Comparison of ENCODE assay signal across 15 cellular contexts in the genomic region with DNA sequence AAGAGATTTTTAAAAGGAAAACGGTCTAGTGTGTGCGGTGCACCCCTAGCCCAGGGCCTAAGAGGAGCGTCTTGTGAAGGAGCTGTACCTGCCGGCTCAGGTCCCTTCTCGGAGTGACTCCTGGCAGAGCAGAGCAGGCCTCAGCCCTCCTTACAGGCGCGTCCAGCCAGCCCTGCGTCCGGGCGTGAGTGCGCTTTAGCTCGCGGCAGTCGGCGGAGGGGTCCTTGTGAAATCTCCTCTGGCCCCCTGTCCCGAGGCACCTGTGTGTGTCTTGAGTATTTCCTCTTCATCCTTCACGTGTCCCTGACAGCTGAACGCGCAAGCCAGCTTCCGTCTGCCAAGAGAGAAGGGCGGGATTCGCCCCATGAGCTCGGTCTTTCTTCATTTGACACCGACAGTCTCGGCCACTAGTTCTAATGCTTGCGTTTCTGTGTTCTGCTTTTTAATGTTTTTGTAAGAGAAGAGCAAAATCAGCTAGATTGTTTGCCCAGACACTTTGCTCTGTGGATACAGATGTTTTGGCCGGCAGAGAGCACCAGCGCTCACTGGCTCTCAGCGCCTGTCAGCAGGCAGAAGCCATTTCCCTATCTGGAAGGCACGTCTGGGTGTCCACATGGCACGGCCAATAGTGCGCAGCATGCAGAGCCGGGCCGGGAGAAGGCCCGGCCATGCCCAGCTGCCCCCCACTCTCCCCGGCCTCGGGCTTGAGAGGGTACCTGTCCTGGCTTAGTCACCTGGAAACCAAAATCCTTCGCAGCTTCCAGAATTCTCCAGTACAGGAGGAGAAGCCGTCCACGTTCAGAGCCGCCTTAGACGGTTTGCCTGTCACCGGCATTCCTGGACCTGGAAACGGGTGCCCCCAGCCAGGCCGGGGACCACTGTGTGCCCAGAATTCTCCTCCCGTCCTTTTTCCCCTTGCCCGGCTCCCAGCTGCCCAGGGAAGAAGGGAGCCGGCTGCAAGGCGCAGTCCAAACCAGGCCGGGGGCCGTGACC. TPM values are rescaled to one million over a fixed set of nuclear protein-coding genes. Genes with fewer than 3 reads are reported as not detected.
A peak's percentile ranks its signal among the peaks of the same experiment; 100 is the strongest.
DNase-seq lines count a peak whose midpoint lies in the region; ATAC-seq, FAIRE-seq and TF ChIP-seq lines count a peak whose summit lies in the region.
"Had no signal": no experiment of that assay in that cellular context is flagged by ENCODE, and none has a peak within 500 bp of the region (broad histone marks: within the 10 kb centered on the region; RNA-seq: fewer than 3 reads in every experiment).

No MANE protein-coding gene starts in this region.

- 73% methylated on average over 51 of the region's 51 CpGs for WGBS in liver
- 94% methylated on average over 36 of the region's 51 CpGs for WGBS in HepG2 (ENCODE audit: low lambda C conversion rate)

- no peak overlapping the region for H3K27ac Mint-ChIP-seq in T-helper 2 cell treated with Interferon-gamma antibody and Interleukin-4, amounts not matched to agents 5 μg/mL and 100 μg/mL, for 36 hours
- H3K27ac Mint-ChIP-seq: activated CD4-positive, alpha-beta T cell treated with anti-CD3 and anti-CD28 coated beads for 36 hours; activated T-cell treated with anti-CD3 and anti-CD28 coated beads, Interleukin-2, amount 50 U/mL, for 72 hours had no signal

- POLR2A ChIA-PET in HepG2 (lab: Yijun Ruan, JAX), result no interaction called here

- TF ChIP-seq CTCF in liver (IDR thresholded peaks at IDR 0.05; ENCODE audit: low read depth, low read length, missing input control) (no peak), HepG2 (CRISPR knock-in tag; IDR thresholded peaks at IDR 0.05) (no peak; the same call in 1 of the 2 replicates), epithelial cell of esophagus (IDR thresholded peaks at IDR 0.05; ENCODE audit: insufficient read depth, low read depth, low read length, missing control alignments) (peak; percentile 27), upper lobe of right lung (IDR thresholded peaks at IDR 0.05) (no peak)

- peaks cover 42% of the 10 kb centered on the region; the same call in 1 of the 2 replicates for H4K20me1 ChIP-seq in HepG2 (ENCODE audit: insufficient read depth, low read length)

- TF ChIP-seq EP300 in HepG2 (IDR thresholded peaks at IDR 0.05; ENCODE audit: low read depth in 2 of 2, low read length in 2 of 2) (no peak), HepG2 (CRISPR knock-in tag; IDR thresholded peaks at IDR 0.05; ENCODE audit: borderline replicate concordance) (no peak)

- H3K9me3 Mint-ChIP-seq in T-helper 2 cell treated with Interferon-gamma antibody and Interleukin-4, amounts not matched to agents 5 μg/mL and 100 μg/mL, for 36 hours, result no peaks in the 10 kb centered on the region
- H3K9me3 Mint-ChIP-seq: activated T-cell treated with anti-CD3 and anti-CD28 coated beads, Interleukin-2, amount 50 U/mL, for 72 hours had no signal

- TF ChIP-seq RAD21 in liver (IDR thresholded peaks at IDR 0.05) (no peak), HepG2 (CRISPR knock-in tag; IDR thresholded peaks at IDR 0.05) (no peak)

- H3K9ac ChIP-seq in liver (ENCODE audit: low read depth in 1 of 2, low read length in 2 of 2) (peak overlapping the region in 1 of 2 donors; percentile 72), HepG2 (ENCODE audit: insufficient read depth, low read depth, low read length) (no peak overlapping the region)

- H3K27me3 ChIP-seq in liver (ENCODE audit: control insufficient read depth in 4 of 4, insufficient read depth in 4 of 4, low read length in 3 of 4) (no peaks in the 10 kb centered on the region), HepG2 (ENCODE audit: control insufficient read depth in 1 of 2, insufficient read depth in 2 of 2, low read length in 2 of 2) (no peaks in the 10 kb centered on the region), upper lobe of right lung (no peaks in the 10 kb centered on the region)
- H3K27me3 ChIP-seq: hepatocyte had no signal

- no peak for DNase-seq in HepG2 (ENCODE audit: low spot score)
- DNase-seq in epithelial cell of esophagus (ENCODE audit: low read depth), result no peak
- peak; percentile 33 for DNase-seq in midbrain (lab: John Stamatoyannopoulos, UW)
- no peak for DNase-seq in upper lobe of right lung
- DNase-seq in T-helper 2 cell treated with Interferon-gamma antibody and Interleukin-4, amounts not matched to agents 5 μg/mL and 100 μg/mL, for 36 hours (ENCODE audit: low spot score), result no peak
- no peak for DNase-seq in NCI-H345 (lab: John Stamatoyannopoulos, UW)
- no peak for DNase-seq in activated CD8-positive, alpha-beta memory T cell treated with anti-CD3 and anti-CD28 coated beads, Interleukin-2, amount 50 U/mL, for 48 hours
- DNase-seq: activated CD4-positive, alpha-beta T cell treated with anti-CD3 and anti-CD28 coated beads for 36 hours; activated T-cell treated with anti-CD3 and anti-CD28 coated beads, Interleukin-2, amount 50 U/mL, for 72 hours; NCI-H2171; stimulated activated CD4-positive, alpha-beta T cell treated with anti-CD3 and anti-CD28 coated beads, Interleukin-2, amount 100 ng/mL, for 48 hours had no signal

- H3K4me3 ChIP-seq in liver (ENCODE audit: low read depth in 1 of 3, low read length in 3 of 3) (no peak overlapping the region), HepG2 (replicated peaks in 1 of 3; ENCODE audit: insufficient read depth in 1 of 3, low read depth in 2 of 3, low read length in 3 of 3) (no peak overlapping the region), epithelial cell of esophagus (ENCODE audit: low read length) (no peak overlapping the region), upper lobe of right lung (no peak overlapping the region)
- H3K4me3 ChIP-seq: hepatocyte had no signal

- no peak for TF ChIP-seq POLR2A in HepG2 (IDR thresholded peaks at IDR 0.05; ENCODE audit: insufficient read depth in 1 of 2, low read depth in 2 of 2, low read length in 2 of 2)

- no TSS peak for BruUV-seq in HepG2 (replicated peaks; lab: Mats Ljungman, UMichigan)

- H3K27ac ChIP-seq in liver (ENCODE audit: low read depth in 1 of 2, low read length in 2 of 2) (peak overlapping the region; percentile 57 to 76), HepG2 (ENCODE audit: extremely low read length, insufficient read depth, low read length) (no peak overlapping the region), upper lobe of right lung (no peak overlapping the region)
- H3K27ac ChIP-seq: hepatocyte, HL-60 had no signal

- in situ Hi-C loops in HepG2 (cut with HindIII; ENCODE audit: extremely low pct_ligation_motif_present, low pct_unique_long_range_greater_than_20kb), result no loop called here

- H3K4me1 ChIP-seq in liver (ENCODE audit: control insufficient read depth in 4 of 4, insufficient read depth in 4 of 4, low read length in 3 of 4) (peaks cover 50 to 89% (median 68%) of the 10 kb centered on the region in 4 donors), HepG2 (ENCODE audit: insufficient read depth, low read length) (peaks cover 39% of the 10 kb centered on the region), upper lobe of right lung (peaks cover 12% of the 10 kb centered on the region)

- no peak for ATAC-seq in HepG2
- peak; percentile 29 for ATAC-seq in upper lobe of right lung
- ATAC-seq: activated CD4-positive, alpha-beta T cell treated with anti-CD3 and anti-CD28 coated beads for 36 hours; activated T-cell treated with anti-CD3 and anti-CD28 coated beads, Interleukin-2, amount 50 U/mL, for 72 hours had no signal

- no peak overlapping the region for H2AFZ ChIP-seq in HepG2 (ENCODE audit: low read length)
- H2AFZ ChIP-seq: hepatocyte had no signal

- H3K79me2 ChIP-seq in HepG2 (ENCODE audit: insufficient read depth, low read length), result peaks cover 98% of the 10 kb centered on the region

- CTCF ChIA-PET in HepG2 (lab: Yijun Ruan, JAX; ENCODE audit: low intra/inter-chr PET ratio, low total read pairs), result no interaction called here

- no peaks in the 10 kb centered on the region for H3K27me3 Mint-ChIP-seq in T-helper 2 cell treated with Interferon-gamma antibody and Interleukin-4, amounts not matched to agents 5 μg/mL and 100 μg/mL, for 36 hours (ENCODE audit: low read depth)
- H3K27me3 Mint-ChIP-seq: activated CD4-positive, alpha-beta T cell treated with anti-CD3 and anti-CD28 coated beads for 36 hours had no signal

- no peaks in the 10 kb centered on the region for H3K4me1 Mint-ChIP-seq in T-helper 2 cell treated with Interferon-gamma antibody and Interleukin-4, amounts not matched to agents 5 μg/mL and 100 μg/mL, for 36 hours (ENCODE audit: low read depth)

- H3K36me3 Mint-ChIP-seq in T-helper 2 cell treated with Interferon-gamma antibody and Interleukin-4, amounts not matched to agents 5 μg/mL and 100 μg/mL, for 36 hours (ENCODE audit: low read depth), result peaks cover 7% of the 10 kb centered on the region

- peaks cover 0 to 3% (median 0%) of the 10 kb centered on the region in 4 donors for H3K36me3 ChIP-seq in liver (ENCODE audit: control insufficient read depth in 4 of 4, insufficient read depth in 3 of 4, low read depth in 1 of 4, low read length in 3 of 4)
- peaks cover 23 to 37% of the 10 kb centered on the region in 2 experiments; a peak in 4 of 5 replicates for H3K36me3 ChIP-seq in HepG2 (replicated peaks in 1 of 2; ENCODE audit: control insufficient read depth in 1 of 2, insufficient read depth in 2 of 2, low read length in 2 of 2)
- H3K36me3 ChIP-seq in upper lobe of right lung, result peaks cover 21% of the 10 kb centered on the region

- no peak overlapping the region for H3K4me3 Mint-ChIP-seq in T-helper 2 cell treated with Interferon-gamma antibody and Interleukin-4, amounts not matched to agents 5 μg/mL and 100 μg/mL, for 36 hours
- H3K4me3 Mint-ChIP-seq: activated CD4-positive, alpha-beta T cell treated with anti-CD3 and anti-CD28 coated beads for 36 hours; activated T-cell treated with anti-CD3 and anti-CD28 coated beads, Interleukin-2, amount 50 U/mL, for 72 hours had no signal

- intact Hi-C loops in HepG2 (cut with micrococcal nuclease; ENCODE audit: unreplicated experiment), result no loop called here
- intact Hi-C loops in upper lobe of right lung (cut with DNase I), result no loop called here

- no peak for FAIRE-seq in HepG2 (lab: Jason Lieb, UNC)
- FAIRE-seq: astrocyte had no signal

- H3K4me2 ChIP-seq in HepG2 (ENCODE audit: low read depth, low read length), result no peak overlapping the region
- H3K4me2 ChIP-seq: hepatocyte had no signal

- H3K9me3 ChIP-seq in liver (ENCODE audit: control insufficient read depth in 4 of 4, low read length in 3 of 4), result no peaks in the 10 kb centered on the region
- H3K9me3 ChIP-seq in HepG2 (ENCODE audit: low read length), result no peaks in the 10 kb centered on the region
- no peaks in the 10 kb centered on the region for H3K9me3 ChIP-seq in upper lobe of right lung

RNA-seq across cellular contexts. Expression of gene GET4, which starts 7.0 kb away (rescaled TPM):
- 10 to 100 TPM; 19.5 to 30.3 TPM for total RNA-seq in liver
- polyA plus RNA-seq in liver, result 10 to 100 TPM; 24.3 to 34.7 TPM
- total RNA-seq in HepG2 (2016; rRNA removed; fragmentation: Illumina TruSeq; extraction: Trizol), result 28.2 and 31.6 TPM in 2 replicates
- total RNA-seq in HepG2 (2016; cell fraction: cytosol; rRNA removed; fragmentation: Illumina TruSeq; extraction: Trizol; ENCODE audit: low read depth), result 7.8 and 8.0 TPM in 2 replicates
- total RNA-seq in HepG2 (2016; cell fraction: insoluble cytoplasmic fraction; rRNA removed; fragmentation: Illumina TruSeq; extraction: Trizol), result 27.8 and 31.5 TPM in 2 replicates
- 18.9 and 22.1 TPM in 2 replicates for total RNA-seq in HepG2 (2016; cell fraction: membrane; rRNA removed; fragmentation: Illumina TruSeq; extraction: Trizol)
- total RNA-seq in HepG2 (2016; cell fraction: nucleus; rRNA removed; fragmentation: Illumina TruSeq; extraction: Trizol), result 26.6 and 28.2 TPM in 2 replicates
- polyA plus RNA-seq in HepG2 (2011; rRNA removed), result 35.2 and 44.4 TPM in 2 replicates
- 32.6 and 49.3 TPM in 2 replicates for polyA plus RNA-seq in HepG2 (2011; cell fraction: cytosol; rRNA removed)
- 186 and 201 TPM in 2 replicates for polyA plus RNA-seq in HepG2 (2011; cell fraction: nucleus; rRNA removed)
- 33.0 and 39.4 TPM in 2 replicates for polyA plus RNA-seq in HepG2 (2012)
- 13.8 and 16.4 TPM in 2 replicates for polyA plus RNA-seq in HepG2 (2016; cell fraction: cytosol; fragmentation: Illumina TruSeq; extraction: Trizol; ENCODE audit: low read depth)
- polyA plus RNA-seq in HepG2 (2016; cell fraction: insoluble cytoplasmic fraction; fragmentation: Illumina TruSeq; extraction: Trizol; ENCODE audit: low read depth), result 49.1 and 51.2 TPM in 2 replicates
- 21.9 and 26.3 TPM in 2 replicates for polyA plus RNA-seq in HepG2 (2016; cell fraction: membrane; fragmentation: Illumina TruSeq; extraction: Trizol; ENCODE audit: low read depth)
- polyA plus RNA-seq in HepG2 (2016; cell fraction: nucleus; fragmentation: Illumina TruSeq; extraction: Trizol; ENCODE audit: insufficient read depth, low read depth), result 111 and 112 TPM in 2 replicates
- polyA minus RNA-seq in HepG2 (2011; rRNA and poly(A)+ RNA removed; ENCODE audit: low replicate concordance), result 16.3 and 17.4 TPM in 2 replicates
- 9.7 and 12.6 TPM in 2 replicates for polyA minus RNA-seq in HepG2 (2011; cell fraction: cytosol; rRNA and poly(A)+ RNA removed)
- 19.2 and 26.4 TPM in 2 replicates for polyA minus RNA-seq in HepG2 (2011; cell fraction: nucleus; rRNA and poly(A)+ RNA removed)
- 35.1 TPM for total RNA-seq in upper lobe of right lung

RNA-seq across cellular contexts. Expression of gene SUN1, which starts 51.0 kb away (rescaled TPM):
- total RNA-seq in liver, result 100 to 1,000 TPM in 1 of 2 donors, 10 to 100 TPM in 1; 50.9 to 162 TPM
- polyA plus RNA-seq in liver, result 10 to 100 TPM; 24.8 to 29.2 TPM
- total RNA-seq in HepG2 (2016; rRNA removed; fragmentation: Illumina TruSeq; extraction: Trizol), result 23.2 and 47.0 TPM in 2 replicates
- 20.5 and 20.8 TPM in 2 replicates for total RNA-seq in HepG2 (2016; cell fraction: cytosol; rRNA removed; fragmentation: Illumina TruSeq; extraction: Trizol; ENCODE audit: low read depth)
- total RNA-seq in HepG2 (2016; cell fraction: insoluble cytoplasmic fraction; rRNA removed; fragmentation: Illumina TruSeq; extraction: Trizol), result 23.7 and 48.5 TPM in 2 replicates
- 17.9 and 19.0 TPM in 2 replicates for total RNA-seq in HepG2 (2016; cell fraction: membrane; rRNA removed; fragmentation: Illumina TruSeq; extraction: Trizol)
- 73.3 and 80.7 TPM in 2 replicates for total RNA-seq in HepG2 (2016; cell fraction: nucleus; rRNA removed; fragmentation: Illumina TruSeq; extraction: Trizol)
- 126 and 140 TPM in 2 replicates for polyA plus RNA-seq in HepG2 (2011; rRNA removed)
- polyA plus RNA-seq in HepG2 (2011; cell fraction: cytosol; rRNA removed), result 172 and 209 TPM in 2 replicates
- polyA plus RNA-seq in HepG2 (2011; cell fraction: nucleus; rRNA removed), result 652 and 741 TPM in 2 replicates
- polyA plus RNA-seq in HepG2 (2012), result 71.5 and 75.9 TPM in 2 replicates
- polyA plus RNA-seq in HepG2 (2016; cell fraction: cytosol; fragmentation: Illumina TruSeq; extraction: Trizol; ENCODE audit: low read depth), result 8.3 and 11.8 TPM in 2 replicates
- 18.4 and 20.2 TPM in 2 replicates for polyA plus RNA-seq in HepG2 (2016; cell fraction: insoluble cytoplasmic fraction; fragmentation: Illumina TruSeq; extraction: Trizol; ENCODE audit: low read depth)
- 7.5 and 9.3 TPM in 2 replicates for polyA plus RNA-seq in HepG2 (2016; cell fraction: membrane; fragmentation: Illumina TruSeq; extraction: Trizol; ENCODE audit: low read depth)
- 160 and 177 TPM in 2 replicates for polyA plus RNA-seq in HepG2 (2016; cell fraction: nucleus; fragmentation: Illumina TruSeq; extraction: Trizol; ENCODE audit: insufficient read depth, low read depth)
- polyA minus RNA-seq in HepG2 (2011; rRNA and poly(A)+ RNA removed; ENCODE audit: low replicate concordance), result 212 and 267 TPM in 2 replicates
- polyA minus RNA-seq in HepG2 (2011; cell fraction: cytosol; rRNA and poly(A)+ RNA removed), result 55.5 and 58.0 TPM in 2 replicates
- polyA minus RNA-seq in HepG2 (2011; cell fraction: nucleus; rRNA and poly(A)+ RNA removed), result 208 and 210 TPM in 2 replicates
- 127 TPM for total RNA-seq in upper lobe of right lung

Comparison
In these comparisons a context has a peak if more than half of its experiments do, and no peak if none do; other contexts are left out.
1. H3K27ac ChIP-seq: peak in liver (2 of 2); none in HepG2 (single experiment) and upper lobe of right lung (single experiment).